Comparison of ENCODE assay signal across 7 cellular contexts in the genomic region with DNA sequence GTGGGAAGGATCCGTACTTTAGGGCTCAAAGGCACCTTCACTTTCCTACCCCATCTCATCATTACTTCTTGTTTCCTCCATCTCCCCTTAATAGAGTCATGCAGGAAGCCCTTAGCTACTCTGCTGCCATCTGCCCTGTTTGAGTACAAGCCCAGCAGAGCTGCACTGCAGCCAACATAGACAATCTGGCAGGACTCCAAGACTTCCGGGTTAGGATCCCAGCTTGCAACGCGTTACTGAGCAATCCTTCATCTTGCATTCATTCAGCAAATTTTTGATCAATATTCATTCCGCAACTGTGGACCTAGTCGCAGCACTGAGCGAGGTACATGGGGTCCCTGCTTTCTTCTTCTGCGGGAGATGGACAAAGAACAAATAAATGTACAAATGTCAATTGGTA.
DNase-seq lines count a peak whose midpoint lies in the region; ATAC-seq and TF ChIP-seq lines count a peak whose summit lies in the region.

No MANE protein-coding gene starts in this region.

- H3K27me3 ChIP-seq in HCT116 (ENCODE audit: insufficient read depth, low read length), result no peaks in the 10 kb centered on the region
- H3K27me3 ChIP-seq in endodermal cell (ENCODE audit: control insufficient read depth, insufficient read depth, low read length, poor library complexity, severe bottlenecking), result no peaks in the 10 kb centered on the region
- no peaks in the 10 kb centered on the region for H3K27me3 ChIP-seq in neural progenitor cell

- TF ChIP-seq CTCF in HCT116 (IDR thresholded peaks at IDR 0.05 in 2 of 3, conservative IDR thresholded peaks at IDR 0.05 in 1 of 3; ENCODE audit: borderline replicate concordance in 1 of 3, insufficient read depth in 1 of 3, low read depth in 2 of 3, low read length in 2 of 3) (no peak), endodermal cell (conservative IDR thresholded peaks at IDR 0.05) (no peak), neural progenitor cell (IDR thresholded peaks at IDR 0.05) (no peak)

- CTCF ChIA-PET in HCT116 (lab: Charles Lee), result no interaction called here

- H3K9me2 ChIP-seq in HCT116 (ENCODE audit: insufficient read depth), result no peaks in the 10 kb centered on the region

- no peak for TF ChIP-seq POLR2A in HCT116 (IDR thresholded peaks at IDR 0.05; ENCODE audit: borderline replicate concordance, extremely low read depth, insufficient read depth, insufficient read length)

- H3K36me3 ChIP-seq in HCT116 (ENCODE audit: control insufficient read depth in 1 of 2, insufficient read depth in 2 of 2, low read length in 2 of 2) (no peaks in the 10 kb centered on the region), endodermal cell (ENCODE audit: control insufficient read depth, insufficient read depth, low read length) (no peaks in the 10 kb centered on the region), neural progenitor cell (no peaks in the 10 kb centered on the region)

- H3K4me3 ChIP-seq in HCT116 (replicated peaks in 1 of 2; ENCODE audit: low read depth in 1 of 2, low read length in 2 of 2) (no peak overlapping the region), endodermal cell (ENCODE audit: low read length) (no peak overlapping the region), neural progenitor cell (no peak overlapping the region)

- BruUV-seq in HCT116 (replicated peaks; lab: Mats Ljungman, UMichigan), result no TSS peak

- H3K4me1 ChIP-seq in HCT116 (ENCODE audit: control insufficient read depth in 1 of 2, insufficient read depth in 2 of 2, low read length in 2 of 2) (peaks cover 22 to 33% of the 10 kb centered on the region in 2 experiments; a peak in 3 of 4 replicates), endodermal cell (ENCODE audit: control insufficient read depth, insufficient read depth, low read length) (no peaks in the 10 kb centered on the region), neural progenitor cell (peaks cover 10% of the 10 kb centered on the region)

- peaks cover 3% of the 10 kb centered on the region for H3K27me3 Mint-ChIP-seq in endodermal cell (ENCODE audit: insufficient read depth)
- peaks cover 10% of the 10 kb centered on the region for H3K27me3 Mint-ChIP-seq in neural progenitor cell (ENCODE audit: insufficient read depth, low read depth)

- H3K9me3 Mint-ChIP-seq in endodermal cell, result peaks cover 16% of the 10 kb centered on the region
- H3K9me3 Mint-ChIP-seq in neural progenitor cell, result peaks cover 19% of the 10 kb centered on the region

- H3K36me3 Mint-ChIP-seq in endodermal cell (ENCODE audit: low read depth) (no peaks in the 10 kb centered on the region), neural progenitor cell (no peaks in the 10 kb centered on the region)

- intact Hi-C loops in HCT116 (cut with micrococcal nuclease), result no loop called here

- RAD21 ChIA-PET in HCT116 (lab: Charles Lee; ENCODE audit: low non-redundant PET in 1 of 2, low total read pairs in 2 of 2, uncharacterized antibody in 2 of 2, unreplicated experiment in 2 of 2), result no interaction called here

- 0 out of 2 replicates have a peak overlapping the region, but pooled peaks have one; percentile 7 for H3K4me2 ChIP-seq in HCT116 (ENCODE audit: low read length)
- no peak overlapping the region for H3K4me2 ChIP-seq in neural progenitor cell

- POLR2A ChIA-PET in HCT116 (lab: Charles Lee), result no interaction called here

- no peak overlapping the region for H3K4me3 Mint-ChIP-seq in endodermal cell
- no peak overlapping the region for H3K4me3 Mint-ChIP-seq in neural progenitor cell

- 95% methylated on average over 7 of the region's 8 CpGs; no CpG with 5 or more reads in 1 of the 2 experiments for WGBS in endodermal cell (ENCODE audit: insufficient coverage in 1 of 2, insufficient read length in 1 of 2), 2 experiments

- DNase-seq in HCT116 (ENCODE audit: low read depth, low spot score) (no peak), NCI-H2196 treated with DMSO at 0.1 percent for 48 hours (lab: John Stamatoyannopoulos, UW; ENCODE audit: unreplicated experiment) (peak; percentile 36), endodermal cell (no peak), renal cortical epithelial cell (ENCODE audit: low read depth) (peak; percentile 29), neural progenitor cell (ENCODE audit: low spot score) (no peak)

- no peak overlapping the region for H3K9ac ChIP-seq in HCT116 (ENCODE audit: low read length)
- no peak overlapping the region for H3K9ac ChIP-seq in endodermal cell (ENCODE audit: extremely low read depth, low read length, poor library complexity, severe bottlenecking)
- no peak overlapping the region for H3K9ac ChIP-seq in neural progenitor cell

- H3K79me2 ChIP-seq in HCT116 (ENCODE audit: insufficient read depth, low read length) (no peaks in the 10 kb centered on the region), neural progenitor cell (ENCODE audit: low read depth) (no peaks in the 10 kb centered on the region)

- no peaks in the 10 kb centered on the region for H4K20me1 ChIP-seq in HCT116 (ENCODE audit: insufficient read depth)
- H4K20me1 ChIP-seq in neural progenitor cell (ENCODE audit: low read depth), result no peaks in the 10 kb centered on the region

- no peak overlapping the region for H3K27ac ChIP-seq in HCT116 (ENCODE audit: low read depth, low read length)
- H3K27ac ChIP-seq in endodermal cell (ENCODE audit: low read depth, low read length), result no peak overlapping the region
- no peak overlapping the region for H3K27ac ChIP-seq in neural progenitor cell

- ATAC-seq in HCT116, result no peak
- ATAC-seq in HG02852 (IDR thresholded peaks at IDR 0.05; ENCODE audit: unreplicated experiment), result no peak
- ATAC-seq in GM19455 (IDR thresholded peaks at IDR 0.05; ENCODE audit: unreplicated experiment), result no peak

- H3K4me1 Mint-ChIP-seq in endodermal cell (peaks cover 12% of the 10 kb centered on the region), neural progenitor cell (peaks cover 22% of the 10 kb centered on the region)

- H2AFZ ChIP-seq in HCT116 (ENCODE audit: low read depth, low read length, poor library complexity, severe bottlenecking) (no peak overlapping the region), neural progenitor cell (replicated peaks) (no peak overlapping the region)

- no peaks in the 10 kb centered on the region for H3F3A ChIP-seq in neural progenitor cell (ENCODE audit: low read depth)

- no peak for TF ChIP-seq RAD21 in HCT116 (IDR thresholded peaks at IDR 0.05; ENCODE audit: low read depth)

- H3K27ac Mint-ChIP-seq in endodermal cell, result peak overlapping the region; percentile 21
- H3K27ac Mint-ChIP-seq in neural progenitor cell, result no peak overlapping the region

- no peaks in the 10 kb centered on the region for H3K9me3 ChIP-seq in HCT116 (ENCODE audit: control insufficient read depth in 1 of 2, insufficient read depth in 1 of 2, low read depth in 1 of 2, low read length in 2 of 2)
- H3K9me3 ChIP-seq in endodermal cell (ENCODE audit: control insufficient read depth, low read length), result no peaks in the 10 kb centered on the region
- no peaks in the 10 kb centered on the region for H3K9me3 ChIP-seq in neural progenitor cell (ENCODE audit: low read depth)

TF ChIP-seq in HCT116, 20 proteins besides CTCF, POLR2A, EP300 and RAD21 (continues in another document):
- TF ChIP-seq TCF7L2 (IDR thresholded peaks at IDR 0.05; ENCODE audit: borderline replicate concordance, extremely low read depth, insufficient read depth, insufficient read length) (no peak), EZH2phosphoT487 (IDR thresholded peaks at IDR 0.05; ENCODE audit: borderline replicate concordance) (no peak), ZNF274 (IDR thresholded peaks at IDR 0.05; ENCODE audit: low read depth, low read length) (no peak), EGR1 (IDR thresholded peaks at IDR 0.05; ENCODE audit: low read depth) (no peak), EZH2 (IDR thresholded peaks at IDR 0.05) (no peak), CEBPB (IDR thresholded peaks at IDR 0.05; ENCODE audit: low read depth) (no peak), SRF (IDR thresholded peaks at IDR 0.05; ENCODE audit: low read depth) (no peak), JUND (IDR thresholded peaks at IDR 0.05) (no peak), SP1 (IDR thresholded peaks at IDR 0.05; ENCODE audit: low read depth) (no peak), ELF1 (IDR thresholded peaks at IDR 0.05; ENCODE audit: borderline replicate concordance, low read depth) (no peak), ZFX (IDR thresholded peaks at IDR 0.05) (no peak), FOSL1 (IDR thresholded peaks at IDR 0.05; ENCODE audit: low read depth) (no peak), CBX3 (IDR thresholded peaks at IDR 0.05; ENCODE audit: low read depth) (no peak), YY1 (IDR thresholded peaks at IDR 0.05; ENCODE audit: extremely low read depth, insufficient replicate concordance, low read depth, low read length) (no peak), POLR2AphosphoS5 (IDR thresholded peaks at IDR 0.05; ENCODE audit: low read depth, low read length) (no peak)
- TF ChIP-seq, protein P1, sequence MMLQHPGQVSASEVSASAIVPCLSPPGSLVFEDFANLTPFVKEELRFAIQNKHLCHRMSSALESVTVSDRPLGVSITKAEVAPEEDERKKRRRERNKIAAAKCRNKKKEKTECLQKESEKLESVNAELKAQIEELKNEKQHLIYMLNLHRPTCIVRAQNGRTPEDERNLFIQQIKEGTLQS (IDR thresholded peaks at IDR 0.05), result no peak
- TF ChIP-seq, protein P2, sequence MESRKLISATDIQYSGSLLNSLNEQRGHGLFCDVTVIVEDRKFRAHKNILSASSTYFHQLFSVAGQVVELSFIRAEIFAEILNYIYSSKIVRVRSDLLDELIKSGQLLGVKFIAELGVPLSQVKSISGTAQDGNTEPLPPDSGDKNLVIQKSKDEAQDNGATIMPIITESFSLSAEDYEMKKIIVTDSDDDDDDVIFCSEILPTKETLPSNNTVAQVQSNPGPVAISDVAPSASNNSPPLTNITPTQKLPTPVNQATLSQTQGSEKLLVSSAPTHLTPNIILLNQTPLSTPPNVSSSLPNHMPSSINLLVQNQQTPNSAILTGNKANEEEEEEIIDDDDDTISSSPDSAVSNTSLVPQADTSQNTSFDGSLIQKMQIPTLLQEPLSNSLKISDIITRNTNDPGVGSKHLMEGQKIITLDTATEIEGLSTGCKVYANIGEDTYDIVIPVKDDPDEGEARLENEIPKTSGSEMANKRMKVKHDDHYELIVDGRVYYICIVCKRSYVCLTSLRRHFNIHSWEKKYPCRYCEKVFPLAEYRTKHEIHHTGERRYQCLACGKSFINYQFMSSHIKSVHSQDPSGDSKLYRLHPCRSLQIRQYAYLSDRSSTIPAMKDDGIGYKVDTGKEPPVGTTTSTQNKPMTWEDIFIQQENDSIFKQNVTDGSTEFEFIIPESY (IDR thresholded peaks at IDR 0.05; ENCODE audit: extremely low read depth, insufficient replicate concordance, low read length), result no peak
- TF ChIP-seq, protein P3, sequence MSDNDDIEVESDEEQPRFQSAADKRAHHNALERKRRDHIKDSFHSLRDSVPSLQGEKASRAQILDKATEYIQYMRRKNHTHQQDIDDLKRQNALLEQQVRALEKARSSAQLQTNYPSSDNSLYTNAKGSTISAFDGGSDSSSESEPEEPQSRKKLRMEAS (IDR thresholded peaks at IDR 0.05), result no peak

Comparison
In these comparisons a context has a peak if more than half of its experiments do, and no peak if none do; other contexts are left out.
1. DNase-seq: peak in NCI-H2196 treated with DMSO at 0.1 percent for 48 hours (single experiment) and renal cortical epithelial cell (single experiment); none in HCT116 (single experiment), endodermal cell (single experiment) and neural progenitor cell (single experiment).